In genomic region chr16:51818342-51818944, GRCh38 we compare ENCODE assay signal across 8 cellular contexts.
DNase-seq lines count a peak whose midpoint lies in the region; ATAC-seq and TF ChIP-seq lines count a peak whose summit lies in the region.

No MANE protein-coding gene starts in this region.

- TF ChIP-seq POLR2A in gastrocnemius medialis (IDR thresholded peaks at IDR 0.05) = no peak

- no peak overlapping the region for H3K4me3 ChIP-seq in neural cell (ENCODE audit: low read length)
- H3K4me3 ChIP-seq in gastrocnemius medialis = no peak overlapping the region

- no peaks in the 10 kb centered on the region for H3K36me3 ChIP-seq in neural cell (ENCODE audit: insufficient read depth, low read length)
- no peaks in the 10 kb centered on the region for H3K36me3 ChIP-seq in gastrocnemius medialis

- H3K9me3 ChIP-seq in neural cell (ENCODE audit: low read length) (no peaks in the 10 kb centered on the region), gastrocnemius medialis (no peaks in the 10 kb centered on the region)

- in situ Hi-C loops in GM13976 (cut with MboI; ENCODE audit: low sequenced_read_pairs, unreplicated experiment) = no loop called here
- in situ Hi-C loops in gastrocnemius medialis (cut with MboI; ENCODE audit: low sequenced_read_pairs in 4 of 4) = no loop called here

- H2AFZ ChIP-seq in neural cell (ENCODE audit: low read depth, low read length) = no peak overlapping the region

- TF ChIP-seq RAD21 in neural cell (conservative IDR thresholded peaks at IDR 0.05) = no peak

- H3K9me2 ChIP-seq in neural cell (ENCODE audit: insufficient read depth, low read length) = no peaks in the 10 kb centered on the region

- H4K20me1 ChIP-seq in neural cell (ENCODE audit: insufficient read depth) = no peaks in the 10 kb centered on the region

- no peak overlapping the region for H3K9ac ChIP-seq in neural cell (ENCODE audit: low read length)

- no peaks in the 10 kb centered on the region for H3K79me2 ChIP-seq in neural cell (replicated peaks; ENCODE audit: insufficient read depth, low read length)

- H3K27ac ChIP-seq in neural cell (ENCODE audit: low read length) = no peak overlapping the region
- no peak overlapping the region for H3K27ac ChIP-seq in gastrocnemius medialis

- peak; percentile 10 for DNase-seq in Ammon's horn (ENCODE audit: low spot score)
- peak; percentile 6 for DNase-seq in GM13976 (ENCODE audit: low spot score)
- DNase-seq in NCI-H526 treated with DMSO at 0.1 percent for 48 hours (lab: John Stamatoyannopoulos, UW) = peak; percentile 59
- DNase-seq in dermis blood vessel endothelial cell = peak; percentile 56
- no peak for DNase-seq in DMS114 treated with DMSO at 0.1 percent for 48 hours (lab: John Stamatoyannopoulos, UW; ENCODE audit: unreplicated experiment)
- no peak for DNase-seq in gastrocnemius medialis

- ATAC-seq in gastrocnemius medialis (no peak), GM18517 (IDR thresholded peaks at IDR 0.05; ENCODE audit: unreplicated experiment) (no peak)

- peak; percentile 5 for TF ChIP-seq CTCF in GM13976 (IDR thresholded peaks at IDR 0.05; ENCODE audit: borderline replicate concordance, control extremely low read depth, extremely low read depth, insufficient read depth, missing control alignments)
- peak; percentile 21 for TF ChIP-seq CTCF in neural cell (IDR thresholded peaks at IDR 0.05; ENCODE audit: poor library complexity, severe bottlenecking)
- TF ChIP-seq CTCF in gastrocnemius medialis (IDR thresholded peaks at IDR 0.05 in 4 of 5, conservative IDR thresholded peaks at IDR 0.05 in 1 of 5) = no peak

- TF ChIP-seq EP300 in neural cell (conservative IDR thresholded peaks at IDR 0.05; ENCODE audit: poor library complexity, severe bottlenecking) = no peak

- no peaks in the 10 kb centered on the region for H3F3A ChIP-seq in neural cell (ENCODE audit: insufficient read depth, low read length, poor library complexity, severe bottlenecking)

- no peaks in the 10 kb centered on the region for H3K4me1 ChIP-seq in gastrocnemius medialis

- intact Hi-C loops in gastrocnemius medialis (cut with DNase I; ENCODE audit: low total_unique reads) = no loop called here

- no peak overlapping the region for H3K4me2 ChIP-seq in neural cell (ENCODE audit: low read length)

- H3K27me3 ChIP-seq in neural cell (ENCODE audit: insufficient read depth, low read depth, low read length) (no peaks in the 10 kb centered on the region), gastrocnemius medialis (no peaks in the 10 kb centered on the region)

TF ChIP-seq in neural cell, 6 proteins besides CTCF, POLR2A, EP300 and RAD21:
- TF ChIP-seq TAF1 (IDR thresholded peaks at IDR 0.05; ENCODE audit: low read depth) = no peak
- TF ChIP-seq SMC3 (conservative IDR thresholded peaks at IDR 0.05; ENCODE audit: poor library complexity) = no peak
- TF ChIP-seq MXI1 (conservative IDR thresholded peaks at IDR 0.05; ENCODE audit: poor library complexity, severe bottlenecking) = no peak
- TF ChIP-seq EZH2 (IDR thresholded peaks at IDR 0.05; ENCODE audit: borderline replicate concordance, insufficient read depth, low read length, poor library complexity, severe bottlenecking) = no peak
- TF ChIP-seq, protein P1, sequence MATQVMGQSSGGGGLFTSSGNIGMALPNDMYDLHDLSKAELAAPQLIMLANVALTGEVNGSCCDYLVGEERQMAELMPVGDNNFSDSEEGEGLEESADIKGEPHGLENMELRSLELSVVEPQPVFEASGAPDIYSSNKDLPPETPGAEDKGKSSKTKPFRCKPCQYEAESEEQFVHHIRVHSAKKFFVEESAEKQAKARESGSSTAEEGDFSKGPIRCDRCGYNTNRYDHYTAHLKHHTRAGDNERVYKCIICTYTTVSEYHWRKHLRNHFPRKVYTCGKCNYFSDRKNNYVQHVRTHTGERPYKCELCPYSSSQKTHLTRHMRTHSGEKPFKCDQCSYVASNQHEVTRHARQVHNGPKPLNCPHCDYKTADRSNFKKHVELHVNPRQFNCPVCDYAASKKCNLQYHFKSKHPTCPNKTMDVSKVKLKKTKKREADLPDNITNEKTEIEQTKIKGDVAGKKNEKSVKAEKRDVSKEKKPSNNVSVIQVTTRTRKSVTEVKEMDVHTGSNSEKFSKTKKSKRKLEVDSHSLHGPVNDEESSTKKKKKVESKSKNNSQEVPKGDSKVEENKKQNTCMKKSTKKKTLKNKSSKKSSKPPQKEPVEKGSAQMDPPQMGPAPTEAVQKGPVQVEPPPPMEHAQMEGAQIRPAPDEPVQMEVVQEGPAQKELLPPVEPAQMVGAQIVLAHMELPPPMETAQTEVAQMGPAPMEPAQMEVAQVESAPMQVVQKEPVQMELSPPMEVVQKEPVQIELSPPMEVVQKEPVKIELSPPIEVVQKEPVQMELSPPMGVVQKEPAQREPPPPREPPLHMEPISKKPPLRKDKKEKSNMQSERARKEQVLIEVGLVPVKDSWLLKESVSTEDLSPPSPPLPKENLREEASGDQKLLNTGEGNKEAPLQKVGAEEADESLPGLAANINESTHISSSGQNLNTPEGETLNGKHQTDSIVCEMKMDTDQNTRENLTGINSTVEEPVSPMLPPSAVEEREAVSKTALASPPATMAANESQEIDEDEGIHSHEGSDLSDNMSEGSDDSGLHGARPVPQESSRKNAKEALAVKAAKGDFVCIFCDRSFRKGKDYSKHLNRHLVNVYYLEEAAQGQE (IDR thresholded peaks at IDR 0.05; ENCODE audit: borderline replicate concordance) = no peak
- no peak for TF ChIP-seq POLR2AphosphoS5 (IDR thresholded peaks at IDR 0.05)
TF ChIP-seq in neural cell: peak in this region for 0.

Comparison
In these comparisons a context has a peak if more than half of its experiments do, and no peak if none do; other contexts are left out.
1. DNase-seq: peak in Ammon's horn (single experiment), GM13976 (single experiment), NCI-H526 treated with DMSO at 0.1 percent for 48 hours (single experiment) and dermis blood vessel endothelial cell (single experiment); none in DMS114 treated with DMSO at 0.1 percent for 48 hours (single experiment) and gastrocnemius medialis (0 of 2).
2. CTCF ChIP-seq: peak in GM13976 (single experiment) and neural cell (single experiment); none in gastrocnemius medialis (0 of 5).